In genomic region chr1:203256636-203257035, GRCh38 we compare ENCODE assay signal across 12 cellular contexts. TPM values are rescaled to one million over a fixed set of nuclear protein-coding genes. Genes with fewer than 3 reads are reported as not detected.
DNase-seq lines count a peak whose midpoint lies in the region; ATAC-seq, FAIRE-seq and TF ChIP-seq lines count a peak whose summit lies in the region.
"Not testable (repeated sequence)": the region's sequence is repeated elsewhere in the genome, so short reads cannot be mapped to it uniquely, and the experiment has no call there.
"Had no signal": no experiment of that assay in that cellular context is flagged by ENCODE, and none has a peak within 500 bp of the region (broad histone marks: within the 10 kb centered on the region; RNA-seq: fewer than 3 reads in every experiment).

No MANE protein-coding gene starts in this region.

- not testable (repeated sequence) for H4K20me1 ChIP-seq in GM23248 (ENCODE audit: insufficient read depth)

- H3K27ac ChIP-seq in A549 = 0 out of 6 replicates have a peak overlapping the region, but pooled peaks of 1 of the 2 experiments have one; percentile 10
- not testable (repeated sequence) for H3K27ac ChIP-seq in GM23248

- not testable (repeated sequence) for FAIRE-seq in A549 (lab: Jason Lieb, UNC)

- H3F3A ChIP-seq in GM23248 (ENCODE audit: insufficient read depth) = not testable (repeated sequence)

- H3K27me3 ChIP-seq in GM23248 (replicated peaks; ENCODE audit: insufficient read depth) (peaks cover 38% of the 10 kb centered on the region), MG63 (peaks cover 13% of the 10 kb centered on the region)

- TF ChIP-seq RAD21 in A549 (conservative IDR thresholded peaks at IDR 0.05 in 1 of 2, IDR thresholded peaks at IDR 0.05 in 1 of 2) = not testable (repeated sequence)

- not testable (repeated sequence) for TF ChIP-seq CTCF in A549 (IDR thresholded peaks at IDR 0.05); fibroblast of mammary gland (conservative IDR thresholded peaks at IDR 0.05; ENCODE audit: control insufficient read depth, insufficient read depth, low read depth, low read length)

- POLR2A ChIA-PET in A549 (lab: Yijun Ruan, JAX); activated CD4-positive, alpha-beta memory T cell treated with anti-CD3 and anti-CD28 coated beads for 36 hours (lab: Charles Lee): not testable (repeated sequence)

- H3K27me3 Mint-ChIP-seq in activated CD4-positive, alpha-beta memory T cell treated with anti-CD3 and anti-CD28 coated beads for 36 hours = peaks cover 35% of the 10 kb centered on the region

- 9% methylated on average over 8 of the region's 9 CpGs for WGBS in A549 (ENCODE audit: missing lambda C conversion rate)
- WGBS in GM23248 (ENCODE audit: low coverage in 1 of 2, low lambda C conversion rate in 2 of 2, missing lambda C conversion rate in 2 of 2), 2 experiments = 78 to 81% methylated on average over 8 to 9 of the region's 9 CpGs

- peak overlapping the region; percentile 71 for H3K4me2 ChIP-seq in A549
- H3K4me2 ChIP-seq in GM23248 (ENCODE audit: unreplicated experiment) = not testable (repeated sequence)

- not testable (repeated sequence) for H3K9ac ChIP-seq in GM23248

- H3K27ac Mint-ChIP-seq in activated CD4-positive, alpha-beta memory T cell treated with anti-CD3 and anti-CD28 coated beads for 36 hours = not testable (repeated sequence)

- not testable (repeated sequence) for TF ChIP-seq EP300 in A549 (IDR thresholded peaks at IDR 0.05)

- not testable (repeated sequence) for H3K36me3 Mint-ChIP-seq in activated CD4-positive, alpha-beta memory T cell treated with anti-CD3 and anti-CD28 coated beads for 36 hours

- H3K9me3 ChIP-seq in A549; GM23248 (ENCODE audit: low read depth): not testable (repeated sequence)
- peaks cover 19% of the 10 kb centered on the region for H3K9me3 ChIP-seq in MG63

- H3K4me1 Mint-ChIP-seq in activated CD4-positive, alpha-beta memory T cell treated with anti-CD3 and anti-CD28 coated beads for 36 hours (ENCODE audit: low read depth) = not testable (repeated sequence)

- not testable (repeated sequence) for H3K9me2 ChIP-seq in GM23248 (ENCODE audit: insufficient read depth)

- H3K4me3 ChIP-seq in A549 = peak overlapping the region; percentile 9; the same call in 2 of the 3 replicates
- H3K4me3 ChIP-seq in GM23248; MG63; fibroblast of mammary gland (ENCODE audit: control insufficient read depth, low read depth, low read length): not testable (repeated sequence)

- H2AFZ ChIP-seq in GM23248 = not testable (repeated sequence)

- not testable (repeated sequence) for H3K36me3 ChIP-seq in GM23248 (ENCODE audit: low read depth); MG63

- ATAC-seq in A549 = not testable (repeated sequence)

- not testable (repeated sequence) for H3K4me3 Mint-ChIP-seq in activated CD4-positive, alpha-beta memory T cell treated with anti-CD3 and anti-CD28 coated beads for 36 hours

- H3K4me1 ChIP-seq in A549; GM23248 (ENCODE audit: insufficient read depth): not testable (repeated sequence)

- H3K9me3 Mint-ChIP-seq in activated CD4-positive, alpha-beta memory T cell treated with anti-CD3 and anti-CD28 coated beads for 36 hours = peaks cover 13% of the 10 kb centered on the region

- DNase-seq in A549 (ENCODE audit: low read depth in 1 of 2, low spot score in 1 of 2) = not testable (repeated sequence)
- DNase-seq in GM23248 = peak; percentile 29
- DNase-seq in MG63 = peak; percentile 34
- peak; percentile 15 for DNase-seq in RKO (ENCODE audit: low spot score)
- peak; percentile 47 for DNase-seq in activated CD4-positive, alpha-beta memory T cell treated with anti-CD3 and anti-CD28 coated beads for 36 hours
- peak; percentile 15 for DNase-seq in fibroblast of mammary gland (ENCODE audit: low read depth)
- DNase-seq in stimulated activated CD4-positive, alpha-beta T cell treated with anti-CD3 and anti-CD28 coated beads, Interleukin-15, amount 100 ng/mL, for 24 hours = peak; percentile 45

- intact Hi-C loops in activated CD4-positive, alpha-beta memory T cell treated with anti-CD3 and anti-CD28 coated beads for 36 hours (cut with micrococcal nuclease) = not testable (repeated sequence)

- not testable (repeated sequence) for H3K79me2 ChIP-seq in GM23248 (ENCODE audit: insufficient read depth)

- not testable (repeated sequence) for TF ChIP-seq POLR2A in A549 (IDR thresholded peaks at IDR 0.05; ENCODE audit: low read length)

- CTCF ChIA-PET in A549 (lab: Yijun Ruan, JAX) = interaction anchor here (1.2 to 3.7 kb wide), 3 partner anchors 12 to 40 kb away, joined by 4 to 41 read pairs (median 7); no protein-coding TSS in a partner anchor
- CTCF ChIA-PET in activated CD4-positive, alpha-beta memory T cell treated with anti-CD3 and anti-CD28 coated beads for 36 hours (lab: Charles Lee) = interaction anchor here (1.9 kb wide), 1 partner anchor 13 kb away, joined by 8 read pairs; no protein-coding TSS in a partner anchor

- in situ Hi-C loops in GM23248 (cut with MboI) = not testable (repeated sequence)

RNA-seq across cellular contexts. Expression of gene CHIT1, which starts 27.2 kb away (rescaled TPM):
- polyA plus RNA-seq in A549 (2011; rRNA removed) = not detected in 2 replicates
- under 0.01 TPM in 1 of 2 replicates, not detected in the other for polyA plus RNA-seq in A549 (2012; cell fraction: cytosol; rRNA removed)
- not detected in 2 replicates for polyA plus RNA-seq in A549 (2012; cell fraction: nucleus; rRNA removed)
- not detected in 3 replicates for polyA plus RNA-seq in A549 (2017; fragmentation: RNase III; extraction: RNeasy Plus Mini Kit Qiagen cat#74134 plus additional on column Dnase treatment)
- polyA minus RNA-seq in A549 (2011; rRNA and poly(A)+ RNA removed) = not detected in 2 replicates
- not detected in 2 replicates for total RNA-seq in GM23248 (2014; rRNA removed; shearing (Covaris generic))
- not detected in 2 replicates for polyA plus RNA-seq in GM23248 (2016; fragmentation: Nextera tagmentation; extraction: Ambion mirVana)
- total RNA-seq in MG63 (2014; rRNA removed; shearing (Covaris generic); ENCODE audit: low replicate concordance) = not detected in 2 replicates
- under 1 TPM; 0.19 to 0.53 TPM for total RNA-seq in activated CD4-positive, alpha-beta memory T cell treated with anti-CD3 and anti-CD28 coated beads for 36 hours
- total RNA-seq: A673, H4, HFFc6, HT1080, IMR-90 had no signal
- polyA plus RNA-seq: IMR-90 had no signal

RNA-seq across cellular contexts. Expression of gene BTG2, which starts 48.7 kb away (rescaled TPM):
- polyA plus RNA-seq in A549 (2011; rRNA removed) (16.0 and 16.4 TPM in 2 replicates), A549 (2017; fragmentation: RNase III; extraction: RNeasy Plus Mini Kit Qiagen cat#74134 plus additional on column Dnase treatment) (7.2 to 9.2 TPM (median 8.0 TPM) in 3 replicates), GM23248 (2016; fragmentation: Nextera tagmentation; extraction: Ambion mirVana) (7.5 and 7.9 TPM in 2 replicates)
- polyA plus RNA-seq in A549 (2012; cell fraction: cytosol; rRNA removed) = 3.9 and 5.7 TPM in 2 replicates
- polyA plus RNA-seq in A549 (2012; cell fraction: nucleus; rRNA removed) = 5.7 and 5.8 TPM in 2 replicates
- polyA minus RNA-seq in A549 (2011; rRNA and poly(A)+ RNA removed) = 14.9 and 16.4 TPM in 2 replicates
- total RNA-seq in GM23248 (2014; rRNA removed; shearing (Covaris generic)) = 5.0 and 7.8 TPM in 2 replicates
- 0.10 and 2.0 TPM in 2 replicates for total RNA-seq in MG63 (2014; rRNA removed; shearing (Covaris generic); ENCODE audit: low replicate concordance)
- 100 to 1,000 TPM; 150 TPM for total RNA-seq in activated CD4-positive, alpha-beta memory T cell treated with anti-CD3 and anti-CD28 coated beads for 36 hours

Comparison
In these comparisons a context has a peak if more than half of its experiments do, and no peak if none do; other contexts are left out.
1. RNA of gene BTG2, which starts 48.7 kb away (total RNA-seq): 150 TPM in activated CD4-positive, alpha-beta memory T cell treated with anti-CD3 and anti-CD28 coated beads for 36 hours; 5.0 to 7.8 TPM in GM23248 and 0.10 to 2.0 TPM in MG63; every median in the first group is over 10 times any median in the second.